Comparison of ENCODE assay signal across 1 cellular context in genomic region chr22:23182289-23183106, GRCh38.
TF ChIP-seq lines count a peak whose summit lies in the region.

No MANE protein-coding gene starts in this region.

TF ChIP-seq in HEK293, 187 proteins besides CTCF, POLR2A, EP300 and RAD21 (continued from another document):
- TF ChIP-seq BCL6B (tag by site-specific recombination; IDR thresholded peaks at IDR 0.05) (no peak), ZNF600 (tag by site-specific recombination; IDR thresholded peaks at IDR 0.05) (peak; percentile 96), ZFP69B (tag by site-specific recombination; IDR thresholded peaks at IDR 0.05) (no peak), ZBTB1 (tag by site-specific recombination; IDR thresholded peaks at IDR 0.05) (no peak), ZNF132 (tag by site-specific recombination; IDR thresholded peaks at IDR 0.05; ENCODE audit: borderline replicate concordance) (no peak), ZNF433 (tag by site-specific recombination; IDR thresholded peaks at IDR 0.05; ENCODE audit: low read depth) (no peak), ZBTB48 (tag by site-specific recombination; IDR thresholded peaks at IDR 0.05) (no peak), ZNF223 (tag by site-specific recombination; IDR thresholded peaks at IDR 0.05) (no peak), KLF7 (tag by site-specific recombination; IDR thresholded peaks at IDR 0.05; ENCODE audit: borderline replicate concordance) (no peak), ZFP3 (tag by site-specific recombination; IDR thresholded peaks at IDR 0.05; ENCODE audit: low read depth) (no peak), ZNF280D (tag by site-specific recombination; IDR thresholded peaks at IDR 0.05) (no peak), ZNF629 (tag by site-specific recombination; IDR thresholded peaks at IDR 0.05) (peak; percentile 68), ZBTB20 (tag by site-specific recombination; IDR thresholded peaks at IDR 0.05) (no peak; the same call in 1 of the 2 replicates), GLI4 (tag by site-specific recombination; IDR thresholded peaks at IDR 0.05) (no peak), ZNF426 (tag by site-specific recombination; IDR thresholded peaks at IDR 0.05) (no peak), ZNF211 (tag by site-specific recombination; IDR thresholded peaks at IDR 0.05; ENCODE audit: low read depth) (no peak), ZNF747 (tag by site-specific recombination; IDR thresholded peaks at IDR 0.05) (no peak), ZNF585B (tag by site-specific recombination; IDR thresholded peaks at IDR 0.05) (no peak), BCL11B (tag by site-specific recombination; IDR thresholded peaks at IDR 0.05; ENCODE audit: low read depth) (peak; percentile 20; the same call in 1 of the 2 replicates), ZNF654 (tag by site-specific recombination; IDR thresholded peaks at IDR 0.05; ENCODE audit: low read depth) (no peak), SETDB1 (IDR thresholded peaks at IDR 0.05; ENCODE audit: insufficient read length, low read length) (no peak), SCRT1 (tag by site-specific recombination; IDR thresholded peaks at IDR 0.05; ENCODE audit: borderline replicate concordance) (no peak), SP3 (tag by site-specific recombination; IDR thresholded peaks at IDR 0.05) (no peak), GFI1B (tag by site-specific recombination; IDR thresholded peaks at IDR 0.05) (no peak), MEIS1 (CRISPR knock-in tag; IDR thresholded peaks at IDR 0.05; ENCODE audit: borderline replicate concordance) (no peak), ZNF768 (tag by site-specific recombination; IDR thresholded peaks at IDR 0.05) (no peak), ZNF155 (tag by site-specific recombination; IDR thresholded peaks at IDR 0.05) (no peak), SP7 (tag by site-specific recombination; IDR thresholded peaks at IDR 0.05) (peak; percentile 92), ZXDB (tag by site-specific recombination; IDR thresholded peaks at IDR 0.05) (peak; percentile 75), PRDM1 (tag by site-specific recombination; IDR thresholded peaks at IDR 0.05) (no peak), ZNF560 (tag by site-specific recombination; IDR thresholded peaks at IDR 0.05; ENCODE audit: borderline replicate concordance) (no peak), ZNF670 (tag by site-specific recombination; IDR thresholded peaks at IDR 0.05; ENCODE audit: low read depth) (no peak), ZNF16 (tag by site-specific recombination; IDR thresholded peaks at IDR 0.05; ENCODE audit: low read depth) (no peak), ZFP41 (tag by site-specific recombination; IDR thresholded peaks at IDR 0.05; ENCODE audit: borderline replicate concordance) (no peak), ZNF777 (tag by site-specific recombination; IDR thresholded peaks at IDR 0.05; ENCODE audit: borderline replicate concordance) (no peak), ZIC2 (tag by site-specific recombination; IDR thresholded peaks at IDR 0.05) (peak; percentile 88), SP2 (tag by site-specific recombination; IDR thresholded peaks at IDR 0.05) (peak; percentile 49), ZNF311 (tag by site-specific recombination; IDR thresholded peaks at IDR 0.05; ENCODE audit: borderline replicate concordance) (no peak)
- TF ChIP-seq, protein P1, sequence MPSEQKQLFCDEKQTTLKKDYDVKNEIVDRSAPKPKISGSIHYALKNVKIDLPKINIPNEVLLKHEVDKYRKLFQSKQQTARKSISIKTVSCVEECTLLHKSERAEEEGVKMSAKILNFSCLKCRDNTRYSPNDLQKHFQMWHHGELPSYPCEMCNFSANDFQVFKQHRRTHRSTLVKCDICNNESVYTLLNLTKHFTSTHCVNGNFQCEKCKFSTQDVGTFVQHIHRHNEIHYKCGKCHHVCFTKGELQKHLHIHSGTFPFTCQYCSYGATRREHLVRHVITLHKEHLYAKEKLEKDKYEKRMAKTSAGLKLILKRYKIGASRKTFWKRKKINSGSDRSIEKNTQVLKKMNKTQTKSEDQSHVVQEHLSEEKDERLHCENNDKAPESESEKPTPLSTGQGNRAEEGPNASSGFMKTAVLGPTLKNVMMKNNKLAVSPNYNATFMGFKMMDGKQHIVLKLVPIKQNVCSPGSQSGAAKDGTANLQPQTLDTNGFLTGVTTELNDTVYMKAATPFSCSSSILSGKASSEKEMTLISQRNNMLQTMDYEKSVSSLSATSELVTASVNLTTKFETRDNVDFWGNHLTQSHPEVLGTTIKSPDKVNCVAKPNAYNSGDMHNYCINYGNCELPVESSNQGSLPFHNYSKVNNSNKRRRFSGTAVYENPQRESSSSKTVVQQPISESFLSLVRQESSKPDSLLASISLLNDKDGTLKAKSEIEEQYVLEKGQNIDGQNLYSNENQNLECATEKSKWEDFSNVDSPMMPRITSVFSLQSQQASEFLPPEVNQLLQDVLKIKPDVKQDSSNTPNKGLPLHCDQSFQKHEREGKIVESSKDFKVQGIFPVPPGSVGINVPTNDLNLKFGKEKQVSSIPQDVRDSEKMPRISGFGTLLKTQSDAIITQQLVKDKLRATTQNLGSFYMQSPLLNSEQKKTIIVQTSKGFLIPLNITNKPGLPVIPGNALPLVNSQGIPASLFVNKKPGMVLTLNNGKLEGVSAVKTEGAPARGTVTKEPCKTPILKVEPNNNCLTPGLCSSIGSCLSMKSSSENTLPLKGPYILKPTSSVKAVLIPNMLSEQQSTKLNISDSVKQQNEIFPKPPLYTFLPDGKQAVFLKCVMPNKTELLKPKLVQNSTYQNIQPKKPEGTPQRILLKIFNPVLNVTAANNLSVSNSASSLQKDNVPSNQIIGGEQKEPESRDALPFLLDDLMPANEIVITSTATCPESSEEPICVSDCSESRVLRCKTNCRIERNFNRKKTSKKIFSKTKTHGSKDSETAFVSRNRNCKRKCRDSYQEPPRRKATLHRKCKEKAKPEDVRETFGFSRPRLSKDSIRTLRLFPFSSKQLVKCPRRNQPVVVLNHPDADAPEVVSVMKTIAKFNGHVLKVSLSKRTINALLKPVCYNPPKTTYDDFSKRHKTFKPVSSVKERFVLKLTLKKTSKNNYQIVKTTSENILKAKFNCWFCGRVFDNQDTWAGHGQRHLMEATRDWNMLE (tag by site-specific recombination; conservative IDR thresholded peaks at IDR 0.05; ENCODE audit: low read depth), result no peak
- TF ChIP-seq, protein P2, sequence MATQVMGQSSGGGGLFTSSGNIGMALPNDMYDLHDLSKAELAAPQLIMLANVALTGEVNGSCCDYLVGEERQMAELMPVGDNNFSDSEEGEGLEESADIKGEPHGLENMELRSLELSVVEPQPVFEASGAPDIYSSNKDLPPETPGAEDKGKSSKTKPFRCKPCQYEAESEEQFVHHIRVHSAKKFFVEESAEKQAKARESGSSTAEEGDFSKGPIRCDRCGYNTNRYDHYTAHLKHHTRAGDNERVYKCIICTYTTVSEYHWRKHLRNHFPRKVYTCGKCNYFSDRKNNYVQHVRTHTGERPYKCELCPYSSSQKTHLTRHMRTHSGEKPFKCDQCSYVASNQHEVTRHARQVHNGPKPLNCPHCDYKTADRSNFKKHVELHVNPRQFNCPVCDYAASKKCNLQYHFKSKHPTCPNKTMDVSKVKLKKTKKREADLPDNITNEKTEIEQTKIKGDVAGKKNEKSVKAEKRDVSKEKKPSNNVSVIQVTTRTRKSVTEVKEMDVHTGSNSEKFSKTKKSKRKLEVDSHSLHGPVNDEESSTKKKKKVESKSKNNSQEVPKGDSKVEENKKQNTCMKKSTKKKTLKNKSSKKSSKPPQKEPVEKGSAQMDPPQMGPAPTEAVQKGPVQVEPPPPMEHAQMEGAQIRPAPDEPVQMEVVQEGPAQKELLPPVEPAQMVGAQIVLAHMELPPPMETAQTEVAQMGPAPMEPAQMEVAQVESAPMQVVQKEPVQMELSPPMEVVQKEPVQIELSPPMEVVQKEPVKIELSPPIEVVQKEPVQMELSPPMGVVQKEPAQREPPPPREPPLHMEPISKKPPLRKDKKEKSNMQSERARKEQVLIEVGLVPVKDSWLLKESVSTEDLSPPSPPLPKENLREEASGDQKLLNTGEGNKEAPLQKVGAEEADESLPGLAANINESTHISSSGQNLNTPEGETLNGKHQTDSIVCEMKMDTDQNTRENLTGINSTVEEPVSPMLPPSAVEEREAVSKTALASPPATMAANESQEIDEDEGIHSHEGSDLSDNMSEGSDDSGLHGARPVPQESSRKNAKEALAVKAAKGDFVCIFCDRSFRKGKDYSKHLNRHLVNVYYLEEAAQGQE (tag by site-specific recombination; IDR thresholded peaks at IDR 0.05), result no peak
- TF ChIP-seq, protein P3, sequence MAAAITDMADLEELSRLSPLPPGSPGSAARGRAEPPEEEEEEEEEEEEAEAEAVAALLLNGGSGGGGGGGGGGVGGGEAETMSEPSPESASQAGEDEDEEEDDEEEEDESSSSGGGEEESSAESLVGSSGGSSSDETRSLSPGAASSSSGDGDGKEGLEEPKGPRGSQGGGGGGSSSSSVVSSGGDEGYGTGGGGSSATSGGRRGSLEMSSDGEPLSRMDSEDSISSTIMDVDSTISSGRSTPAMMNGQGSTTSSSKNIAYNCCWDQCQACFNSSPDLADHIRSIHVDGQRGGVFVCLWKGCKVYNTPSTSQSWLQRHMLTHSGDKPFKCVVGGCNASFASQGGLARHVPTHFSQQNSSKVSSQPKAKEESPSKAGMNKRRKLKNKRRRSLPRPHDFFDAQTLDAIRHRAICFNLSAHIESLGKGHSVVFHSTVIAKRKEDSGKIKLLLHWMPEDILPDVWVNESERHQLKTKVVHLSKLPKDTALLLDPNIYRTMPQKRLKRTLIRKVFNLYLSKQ (tag by site-specific recombination; IDR thresholded peaks at IDR 0.05; ENCODE audit: borderline replicate concordance), result no peak
- TF ChIP-seq, protein P4, sequence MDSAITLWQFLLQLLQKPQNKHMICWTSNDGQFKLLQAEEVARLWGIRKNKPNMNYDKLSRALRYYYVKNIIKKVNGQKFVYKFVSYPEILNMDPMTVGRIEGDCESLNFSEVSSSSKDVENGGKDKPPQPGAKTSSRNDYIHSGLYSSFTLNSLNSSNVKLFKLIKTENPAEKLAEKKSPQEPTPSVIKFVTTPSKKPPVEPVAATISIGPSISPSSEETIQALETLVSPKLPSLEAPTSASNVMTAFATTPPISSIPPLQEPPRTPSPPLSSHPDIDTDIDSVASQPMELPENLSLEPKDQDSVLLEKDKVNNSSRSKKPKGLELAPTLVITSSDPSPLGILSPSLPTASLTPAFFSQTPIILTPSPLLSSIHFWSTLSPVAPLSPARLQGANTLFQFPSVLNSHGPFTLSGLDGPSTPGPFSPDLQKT (IDR thresholded peaks at IDR 0.05; ENCODE audit: borderline replicate concordance, low read depth, low read length), result no peak
- TF ChIP-seq, protein P5, sequence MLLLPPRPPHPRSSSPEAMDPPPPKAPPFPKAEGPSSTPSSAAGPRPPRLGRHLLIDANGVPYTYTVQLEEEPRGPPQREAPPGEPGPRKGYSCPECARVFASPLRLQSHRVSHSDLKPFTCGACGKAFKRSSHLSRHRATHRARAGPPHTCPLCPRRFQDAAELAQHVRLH (tag by site-specific recombination; IDR thresholded peaks at IDR 0.05), result no peak
- TF ChIP-seq, protein P6, sequence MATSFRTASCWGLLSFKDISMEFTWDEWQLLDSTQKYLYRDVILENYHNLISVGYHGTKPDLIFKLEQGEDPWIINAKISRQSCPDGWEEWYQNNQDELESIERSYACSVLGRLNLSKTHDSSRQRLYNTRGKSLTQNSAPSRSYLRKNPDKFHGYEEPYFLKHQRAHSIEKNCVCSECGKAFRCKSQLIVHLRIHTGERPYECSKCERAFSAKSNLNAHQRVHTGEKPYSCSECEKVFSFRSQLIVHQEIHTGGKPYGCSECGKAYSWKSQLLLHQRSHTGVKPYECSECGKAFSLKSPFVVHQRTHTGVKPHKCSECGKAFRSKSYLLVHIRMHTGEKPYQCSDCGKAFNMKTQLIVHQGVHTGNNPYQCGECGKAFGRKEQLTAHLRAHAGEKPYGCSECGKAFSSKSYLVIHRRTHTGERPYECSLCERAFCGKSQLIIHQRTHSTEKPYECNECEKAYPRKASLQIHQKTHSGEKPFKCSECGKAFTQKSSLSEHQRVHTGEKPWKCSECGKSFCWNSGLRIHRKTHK (tag by site-specific recombination; IDR thresholded peaks at IDR 0.05), result no peak
